In genomic region chr11:69562816-69563215, GRCh38 we compare ENCODE assay signal across 25 cellular contexts.
"Had no signal": no experiment of that assay in that cellular context is flagged by ENCODE, and none has a peak within 500 bp of the region (broad histone marks: within the 10 kb centered on the region; RNA-seq: fewer than 3 reads in every experiment).

No MANE protein-coding gene starts in this region.

- DNase-seq: activated CD4-positive, alpha-beta memory T cell treated with anti-CD3 and anti-CD28 coated beads for 36 hours; activated CD4-positive, alpha-beta T cell treated with anti-CD3 and anti-CD28 coated beads for 36 hours; activated CD4-positive, alpha-beta T cell treated with anti-CD3 and anti-CD28 coated beads, Interleukin-2, amount 10 ng/mL, durations not matched to agents 24 days and 14 days; activated CD4-positive, CD25-positive, alpha-beta regulatory T cell; activated CD4-positive, CD25-positive, alpha-beta regulatory T cell treated with anti-CD3 and anti-CD28 coated beads, Interleukin-2, amount 50 U/mL, for 72 hours; activated CD8-positive, alpha-beta memory T cell treated with anti-CD3 and anti-CD28 coated beads, Interleukin-2, amount 10 ng/mL, durations not matched to agents 7 days and 5 days; activated CD8-positive, alpha-beta T cell treated with anti-CD3 and anti-CD28 coated beads, Interleukin-2, amount 10 ng/mL, durations not matched to agents 7 days and 5 days; activated gamma-delta T cell; activated naive CD4-positive, alpha-beta T cell; activated naive CD4-positive, alpha-beta T cell treated with anti-CD3 and anti-CD28 coated beads, Interleukin-2, amount 10 ng/mL, durations not matched to agents 7 days and 5 days; activated naive CD8-positive, alpha-beta T cell treated with anti-CD3 and anti-CD28 coated beads, Interleukin-2, amount 10 ng/mL, durations not matched to agents 7 days and 5 days; activated T-cell treated with anti-CD3 and anti-CD28 coated beads, Interleukin-2, amount 50 U/mL, for 4 hours; brain microvascular endothelial cell; effector CD8-positive, alpha-beta T cell; endodermal cell; foreskin fibroblast; T-helper 1 cell; T-helper 17 cell; T1000 had no signal

- H3K27ac Mint-ChIP-seq: activated CD4-positive, alpha-beta memory T cell treated with anti-CD3 and anti-CD28 coated beads for 36 hours; activated CD4-positive, alpha-beta T cell treated with anti-CD3 and anti-CD28 coated beads for 36 hours; activated CD4-positive, alpha-beta T cell treated with anti-CD3 and anti-CD28 coated beads, Interleukin-2, amount 10 ng/mL, durations not matched to agents 24 days and 14 days; activated CD8-positive, alpha-beta memory T cell treated with anti-CD3 and anti-CD28 coated beads, Interleukin-2, amount 10 ng/mL, durations not matched to agents 7 days and 5 days; activated CD8-positive, alpha-beta T cell treated with anti-CD3 and anti-CD28 coated beads, Interleukin-2, amount 10 ng/mL, durations not matched to agents 7 days and 5 days; activated naive CD4-positive, alpha-beta T cell treated with anti-CD3 and anti-CD28 coated beads, Interleukin-2, amount 10 ng/mL, durations not matched to agents 7 days and 5 days; activated naive CD4-positive, alpha-beta T cell treated with anti-CD3 and anti-CD28 coated beads, Interleukin-2, amount 50 U/mL, for 72 hours; activated naive CD8-positive, alpha-beta T cell treated with anti-CD3 and anti-CD28 coated beads, Interleukin-2, amount 10 ng/mL, durations not matched to agents 7 days and 5 days; activated T-helper 17 cell treated with anti-CD3 and anti-CD28 coated beads, Interleukin-2, amount 50 U/mL, for 72 hours; endodermal cell; T-helper 17 cell; T-helper 2 cell treated with Interferon-gamma antibody and Interleukin-4, amounts not matched to agents 5 μg/mL and 100 μg/mL, for 36 hours had no signal

- H3K9me3 Mint-ChIP-seq: activated CD4-positive, alpha-beta memory T cell treated with anti-CD3 and anti-CD28 coated beads for 36 hours; activated naive CD4-positive, alpha-beta T cell treated with anti-CD3 and anti-CD28 coated beads, Interleukin-2, amount 10 ng/mL, durations not matched to agents 7 days and 5 days; activated naive CD8-positive, alpha-beta T cell treated with anti-CD3 and anti-CD28 coated beads, Interleukin-2, amount 10 ng/mL, durations not matched to agents 7 days and 5 days; activated T-helper 17 cell treated with anti-CD3 and anti-CD28 coated beads, Interleukin-2, amount 50 U/mL, for 72 hours; central memory CD8-positive, alpha-beta T cell; T-helper 2 cell treated with Interferon-gamma antibody and Interleukin-4, amounts not matched to agents 5 μg/mL and 100 μg/mL, for 36 hours had no signal

- H3K4me3 ChIP-seq: ascending aorta had no signal

- H3K27ac ChIP-seq: ascending aorta, brain microvascular endothelial cell had no signal

- H3K4me1 ChIP-seq: ascending aorta had no signal

- H3K27me3 ChIP-seq: ascending aorta, brain microvascular endothelial cell had no signal

- H3K4me3 Mint-ChIP-seq: activated CD4-positive, alpha-beta memory T cell treated with anti-CD3 and anti-CD28 coated beads for 36 hours; activated CD4-positive, alpha-beta T cell treated with anti-CD3 and anti-CD28 coated beads for 36 hours; activated CD4-positive, alpha-beta T cell treated with anti-CD3 and anti-CD28 coated beads, Interleukin-2, amount 10 ng/mL, durations not matched to agents 24 days and 14 days; activated CD8-positive, alpha-beta memory T cell treated with anti-CD3 and anti-CD28 coated beads, Interleukin-2, amount 10 ng/mL, durations not matched to agents 7 days and 5 days; activated CD8-positive, alpha-beta T cell treated with anti-CD3 and anti-CD28 coated beads, Interleukin-2, amount 10 ng/mL, durations not matched to agents 7 days and 5 days; activated naive CD4-positive, alpha-beta T cell treated with anti-CD3 and anti-CD28 coated beads, Interleukin-2, amount 10 ng/mL, durations not matched to agents 7 days and 5 days; activated naive CD8-positive, alpha-beta T cell treated with anti-CD3 and anti-CD28 coated beads, Interleukin-2, amount 10 ng/mL, durations not matched to agents 7 days and 5 days; activated T-cell treated with anti-CD3 and anti-CD28 coated beads, Interleukin-2, amount 50 U/mL, for 4 hours; activated T-helper 17 cell treated with anti-CD3 and anti-CD28 coated beads, Interleukin-2, amount 50 U/mL, for 72 hours; central memory CD8-positive, alpha-beta T cell; endodermal cell; T-helper 17 cell; T-helper 2 cell treated with Interferon-gamma antibody and Interleukin-4, amounts not matched to agents 5 μg/mL and 100 μg/mL, for 36 hours had no signal

- H3K36me3 ChIP-seq: ascending aorta, brain microvascular endothelial cell had no signal

- ATAC-seq: activated CD4-positive, alpha-beta T cell treated with anti-CD3 and anti-CD28 coated beads for 36 hours; activated CD8-positive, alpha-beta memory T cell treated with anti-CD3 and anti-CD28 coated beads, Interleukin-2, amount 10 ng/mL, durations not matched to agents 7 days and 5 days; activated CD8-positive, alpha-beta T cell treated with anti-CD3 and anti-CD28 coated beads, Interleukin-2, amount 10 ng/mL, durations not matched to agents 7 days and 5 days; activated naive CD4-positive, alpha-beta T cell treated with anti-CD3 and anti-CD28 coated beads, Interleukin-2, amount 50 U/mL, for 72 hours; activated T-cell treated with anti-CD3 and anti-CD28 coated beads, Interleukin-2, amount 50 U/mL, for 4 hours; activated T-helper 17 cell treated with anti-CD3 and anti-CD28 coated beads, Interleukin-2, amount 50 U/mL, for 72 hours; esophagus mucosa; T-helper 17 cell had no signal

- H3K36me3 Mint-ChIP-seq: activated CD4-positive, alpha-beta memory T cell treated with anti-CD3 and anti-CD28 coated beads for 36 hours; activated CD8-positive, alpha-beta memory T cell treated with anti-CD3 and anti-CD28 coated beads, Interleukin-2, amount 10 ng/mL, durations not matched to agents 7 days and 5 days; activated naive CD4-positive, alpha-beta T cell treated with anti-CD3 and anti-CD28 coated beads, Interleukin-2, amount 10 ng/mL, durations not matched to agents 7 days and 5 days; activated naive CD8-positive, alpha-beta T cell treated with anti-CD3 and anti-CD28 coated beads, Interleukin-2, amount 10 ng/mL, durations not matched to agents 7 days and 5 days had no signal
